Comparison of ENCODE assay signal across 8 cellular contexts in the genomic region with DNA sequence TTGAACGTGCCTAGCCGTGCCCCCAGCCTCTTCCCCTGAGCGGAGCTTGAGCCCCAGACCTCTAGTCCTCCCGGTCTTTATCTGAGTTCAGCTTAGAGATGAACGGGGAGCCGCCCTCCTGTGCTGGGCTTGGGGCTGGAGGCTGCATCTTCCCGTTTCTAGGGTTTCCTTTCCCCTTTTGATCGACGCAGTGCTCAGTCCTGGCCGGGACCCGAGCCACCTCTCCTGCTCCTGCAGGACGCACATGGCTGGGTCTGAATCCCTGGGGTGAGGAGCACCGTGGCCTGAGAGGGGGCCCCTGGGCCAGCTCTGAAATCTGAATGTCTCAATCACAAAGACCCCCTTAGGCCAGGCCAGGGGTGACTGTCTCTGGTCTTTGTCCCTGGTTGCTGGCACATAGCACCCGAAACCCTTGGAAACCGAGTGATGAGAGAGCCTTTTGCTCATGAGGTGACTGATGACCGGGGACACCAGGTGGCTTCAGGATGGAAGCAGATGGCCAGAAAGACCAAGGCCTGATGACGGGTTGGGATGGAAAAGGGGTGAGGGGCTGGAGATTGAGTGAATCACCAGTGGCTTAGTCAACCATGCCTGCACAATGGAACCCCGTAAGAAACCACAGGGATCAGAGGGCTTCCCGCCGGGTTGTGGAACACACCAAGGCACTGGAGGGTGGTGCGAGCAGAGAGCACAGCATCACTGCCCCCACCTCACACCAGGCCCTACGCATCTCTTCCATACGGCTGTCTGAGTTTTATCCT. TPM values are rescaled to one million over a fixed set of nuclear protein-coding genes. Genes with fewer than 3 reads are reported as not detected.
DNase-seq lines count a peak whose midpoint lies in the region; ATAC-seq, FAIRE-seq and TF ChIP-seq lines count a peak whose summit lies in the region.

No MANE protein-coding gene starts in this region.

- no peak for FAIRE-seq in bronchial epithelial cell (lab: Jason Lieb, UNC)
- FAIRE-seq in keratinocyte (lab: Jason Lieb, UNC) = peak; percentile 64

- peaks cover 31% of the 10 kb centered on the region for H3K4me1 Mint-ChIP-seq in stimulated activated effector memory CD8-positive, alpha-beta T cell treated with anti-CD3 and anti-CD28 coated beads, Interleukin-12 subunit alpha, Interleukin-12 subunit beta, amount 100 ng/mL, for 72 hours

- H3K27ac ChIP-seq in Panc1 (ENCODE audit: low read length) (peak overlapping the region; percentile 81), keratinocyte (ENCODE audit: control insufficient read depth, insufficient read depth, low read length) (peak overlapping the region; percentile 52)

- H3K27me3 ChIP-seq in Panc1 (ENCODE audit: control insufficient read depth, insufficient read depth, low read length) (no peaks in the 10 kb centered on the region), bronchial epithelial cell (ENCODE audit: control insufficient read depth, insufficient read depth, low read length) (no peaks in the 10 kb centered on the region), keratinocyte (ENCODE audit: control insufficient read depth, extremely low read depth, insufficient read depth, low read length) (peaks cover 15% of the 10 kb centered on the region)

- POLR2A ChIA-PET in Panc1 (lab: Charles Lee) = interaction anchor here (0.6 kb wide), 1 partner anchor 65 kb away, joined by 3 read pairs; no protein-coding TSS in a partner anchor

- ATAC-seq in HG02981 (IDR thresholded peaks at IDR 0.05; ENCODE audit: unreplicated experiment) (peak; percentile 20), Panc1 (peak; percentile 21), GM19023 (IDR thresholded peaks at IDR 0.05; ENCODE audit: unreplicated experiment) (no peak)
- ATAC-seq in stimulated activated effector memory CD8-positive, alpha-beta T cell treated with anti-CD3 and anti-CD28 coated beads, Interleukin-12 subunit alpha, Interleukin-12 subunit beta, amount 100 ng/mL, for 72 hours = peak; percentile 31

- BruUV-seq in Panc1 (replicated peaks; lab: Mats Ljungman, UMichigan) = TSS peak; percentile 87

- peak overlapping the region; percentile 98 for H3K4me2 ChIP-seq in keratinocyte (ENCODE audit: control insufficient read depth, extremely low read depth, insufficient read depth, low read depth, low read length)

- H3K9me3 ChIP-seq in Panc1 (ENCODE audit: control insufficient read depth, insufficient read depth, low read depth, low read length) = no peaks in the 10 kb centered on the region
- H3K9me3 ChIP-seq in keratinocyte (ENCODE audit: control insufficient read depth, low read depth, low read length) = no peaks in the 10 kb centered on the region

- peak overlapping the region; percentile 90 for H2AFZ ChIP-seq in keratinocyte (ENCODE audit: control insufficient read depth, low read length)

- peak overlapping the region; percentile 90 for H3K27ac Mint-ChIP-seq in stimulated activated effector memory CD8-positive, alpha-beta T cell treated with anti-CD3 and anti-CD28 coated beads, Interleukin-12 subunit alpha, Interleukin-12 subunit beta, amount 100 ng/mL, for 72 hours

- peak overlapping the region; percentile 93 for H3K4me3 Mint-ChIP-seq in stimulated activated effector memory CD8-positive, alpha-beta T cell treated with anti-CD3 and anti-CD28 coated beads, Interleukin-12 subunit alpha, Interleukin-12 subunit beta, amount 100 ng/mL, for 72 hours

- TF ChIP-seq CTCF in GM12865 (IDR thresholded peaks at IDR 0.05; ENCODE audit: insufficient read depth, low read depth, low read length, missing control alignments) (no peak), Panc1 (IDR thresholded peaks at IDR 0.05) (no peak), bronchial epithelial cell (IDR thresholded peaks at IDR 0.05; ENCODE audit: insufficient read depth, low read length, severe bottlenecking) (no peak), keratinocyte (optimal IDR thresholded peaks at IDR 0.05 in 1 of 3, IDR thresholded peaks at IDR 0.05 in 1 of 3, conservative IDR thresholded peaks at IDR 0.05 in 1 of 3; ENCODE audit: extremely low read depth in 1 of 3, insufficient read depth in 2 of 3, low read length in 3 of 3) (no peak)

- H3K9me1 ChIP-seq in keratinocyte (ENCODE audit: control insufficient read depth, extremely low read depth, insufficient read depth, low read length) = no peaks in the 10 kb centered on the region

- H3K79me2 ChIP-seq in keratinocyte (ENCODE audit: control insufficient read depth, insufficient read depth, low read length) = no peaks in the 10 kb centered on the region

- H3K4me3 ChIP-seq in GM12865 (ENCODE audit: low read depth, low read length) = peak overlapping the region; percentile 74
- peak overlapping the region; percentile 76 to 81 for H3K4me3 ChIP-seq in Panc1 (ENCODE audit: low read depth in 2 of 2, low read length in 2 of 2)
- peak overlapping the region; percentile 61 for H3K4me3 ChIP-seq in bronchial epithelial cell (ENCODE audit: low read depth, low read length)
- peak overlapping the region; percentile 78 to 85 (median 85) for H3K4me3 ChIP-seq in keratinocyte (ENCODE audit: control insufficient read depth in 2 of 3, extremely low read depth in 1 of 3, insufficient read depth in 2 of 3, low read depth in 1 of 3, low read length in 3 of 3)

- H3K36me3 ChIP-seq in Panc1 (ENCODE audit: control insufficient read depth, insufficient read depth, low read length) (no peaks in the 10 kb centered on the region; the same call in 1 of the 2 replicates), bronchial epithelial cell (ENCODE audit: control insufficient read depth, insufficient read depth, low read length) (no peaks in the 10 kb centered on the region), keratinocyte (ENCODE audit: control insufficient read depth in 2 of 2, extremely low read depth in 1 of 2, insufficient read depth in 2 of 2, low read length in 2 of 2) (no peaks in the 10 kb centered on the region)

- H4K20me1 ChIP-seq in keratinocyte (ENCODE audit: control insufficient read depth, extremely low read depth, insufficient read depth, low read length) = no peaks in the 10 kb centered on the region

- H3K9ac ChIP-seq in keratinocyte (ENCODE audit: control insufficient read depth, extremely low read depth, insufficient read depth, low read length) = peak overlapping the region; percentile 81

- CTCF ChIA-PET in Panc1 (lab: Charles Lee) = interaction anchor here (0.5 to 1.1 kb wide), 12 partner anchors 8 to 273 kb away, joined by 3 to 6 read pairs (median 4); no protein-coding TSS in a partner anchor

- intact Hi-C loops in Panc1 (cut with micrococcal nuclease; ENCODE audit: unreplicated experiment) = no loop called here

- peaks cover 14% of the 10 kb centered on the region for H3K36me3 Mint-ChIP-seq in stimulated activated effector memory CD8-positive, alpha-beta T cell treated with anti-CD3 and anti-CD28 coated beads, Interleukin-12 subunit alpha, Interleukin-12 subunit beta, amount 100 ng/mL, for 72 hours

- in situ Hi-C loops in Panc1 (cut with HindIII; ENCODE audit: low pct_unique_long_range_greater_than_20kb, low sequenced_read_pairs) = no loop called here

- H3K9me3 Mint-ChIP-seq in stimulated activated effector memory CD8-positive, alpha-beta T cell treated with anti-CD3 and anti-CD28 coated beads, Interleukin-12 subunit alpha, Interleukin-12 subunit beta, amount 100 ng/mL, for 72 hours = no peaks in the 10 kb centered on the region

- H3K4me1 ChIP-seq in Panc1 (ENCODE audit: control insufficient read depth, insufficient read depth, low read length) = peaks cover 11% of the 10 kb centered on the region
- peaks cover 22% of the 10 kb centered on the region for H3K4me1 ChIP-seq in keratinocyte (ENCODE audit: control insufficient read depth, extremely low read depth, insufficient read depth, low read length)

- dilution Hi-C loops in keratinocyte (cut with MboI; ENCODE audit: extremely low pct_ligation_motif_present, low sequenced_read_pairs) = no loop called here

- DNase-seq in GM12865 (ENCODE audit: low read depth) = peak; percentile 20
- DNase-seq in Panc1 (ENCODE audit: low read depth, low spot score) = no peak
- peak; percentile 12 for DNase-seq in bronchial epithelial cell (ENCODE audit: low read depth)
- no peak for DNase-seq in keratinocyte (ENCODE audit: low read depth, low spot score)
- no peak for DNase-seq in stimulated activated effector memory CD8-positive, alpha-beta T cell treated with anti-CD3 and anti-CD28 coated beads, Interleukin-12 subunit alpha, Interleukin-12 subunit beta, amount 100 ng/mL, for 72 hours (ENCODE audit: low spot score in 2 of 2)
- no peak for DNase-seq in NCI-H187 (lab: John Stamatoyannopoulos, UW)

RNA-seq across cellular contexts. Expression of a gene that starts 0.7 kb away (rescaled TPM):
- total RNA-seq in Panc1 (2021; ENCODE audit: unreplicated experiment) = 36.1 TPM
- polyA plus RNA-seq in Panc1 (2012; ENCODE audit: insufficient read length) = 46.6 TPM
- total RNA-seq in bronchial epithelial cell = 19.1 and 21.1 TPM in 2 replicates
- 3.2 to 9.8 TPM (median 5.8 TPM) in 3 replicates for polyA plus RNA-seq in keratinocyte
- polyA plus RNA-seq in keratinocyte (2011; ENCODE audit: low read depth) = 8.9 TPM
- 2.3 and 7.6 TPM in 2 replicates for polyA plus RNA-seq in keratinocyte (2011; cell fraction: cytosol; rRNA removed)
- 28.2 and 48.8 TPM in 2 replicates for polyA plus RNA-seq in keratinocyte (2011; cell fraction: nucleus; rRNA removed)
- polyA plus RNA-seq in keratinocyte (2012; ENCODE audit: low replicate concordance) = 18.0 and 34.2 TPM in 2 replicates
- polyA minus RNA-seq in keratinocyte = 2.8 to 8.1 TPM (median 5.3 TPM) in 3 replicates
- polyA minus RNA-seq in keratinocyte (2011; cell fraction: cytosol; rRNA and poly(A)+ RNA removed) = 20.1 TPM
- polyA minus RNA-seq in keratinocyte (2011; cell fraction: nucleus; rRNA and poly(A)+ RNA removed) = 26.7 and 27.4 TPM in 2 replicates

RNA-seq across cellular contexts. Expression of a gene that starts 44.8 kb away (rescaled TPM):
- 169 TPM for total RNA-seq in Panc1 (2021; ENCODE audit: unreplicated experiment)
- 257 TPM for polyA plus RNA-seq in Panc1 (2012; ENCODE audit: insufficient read length)
- 101 and 176 TPM in 2 replicates for total RNA-seq in bronchial epithelial cell
- polyA plus RNA-seq in keratinocyte = 78.9 to 143 TPM (median 125 TPM) in 3 replicates
- polyA plus RNA-seq in keratinocyte (2011; ENCODE audit: low read depth) = 86.2 TPM
- polyA plus RNA-seq in keratinocyte (2011; cell fraction: cytosol; rRNA removed) = 64.6 and 85.6 TPM in 2 replicates
- 109 and 121 TPM in 2 replicates for polyA plus RNA-seq in keratinocyte (2011; cell fraction: nucleus; rRNA removed)
- 91.3 and 155 TPM in 2 replicates for polyA plus RNA-seq in keratinocyte (2012; ENCODE audit: low replicate concordance)
- 38.2 to 96.6 TPM (median 66.7 TPM) in 3 replicates for polyA minus RNA-seq in keratinocyte
- 51.2 TPM for polyA minus RNA-seq in keratinocyte (2011; cell fraction: cytosol; rRNA and poly(A)+ RNA removed)
- 43.3 and 64.2 TPM in 2 replicates for polyA minus RNA-seq in keratinocyte (2011; cell fraction: nucleus; rRNA and poly(A)+ RNA removed)

Comparison
In these comparisons a context has a peak if more than half of its experiments do, and no peak if none do; other contexts are left out.
1. DNase-seq: peak in GM12865 (single experiment) and bronchial epithelial cell (single experiment); none in Panc1 (single experiment), keratinocyte (single experiment), stimulated activated effector memory CD8-positive, alpha-beta T cell treated with anti-CD3 and anti-CD28 coated beads, Interleukin-12 subunit alpha, Interleukin-12 subunit beta, amount 100 ng/mL, for 72 hours (0 of 2) and NCI-H187 (0 of 2).
2. Peak in every context shown above with its lines, with median percentiles within 50 percentile points of each other: H3K4me3 ChIP-seq.